23 cellular contexts compared by ENCODE assay signal in genomic region chr17:80768936-80769335, GRCh38.
A peak's percentile ranks its signal among the peaks of the same experiment; 100 is the strongest.
DNase-seq lines count a peak whose midpoint lies in the region; ATAC-seq and TF ChIP-seq lines count a peak whose summit lies in the region.
"Had no signal": no experiment of that assay in that cellular context is flagged by ENCODE, and none has a peak within 500 bp of the region (broad histone marks: within the 10 kb centered on the region; RNA-seq: fewer than 3 reads in every experiment).

No MANE protein-coding gene starts in this region.

- no peak overlapping the region for H3K4me2 ChIP-seq in Loucy (ENCODE audit: low read depth, low read length, poor library complexity, severe bottlenecking)
- H3K4me2 ChIP-seq: BLaER1 treated with 17β-estradiol and CSF1 and Interleukin-3, amounts not matched to agents 10 nM and 100 nM had no signal

- peaks cover 77% of the 10 kb centered on the region for H3K4me1 Mint-ChIP-seq in activated naive CD4-positive, alpha-beta T cell treated with anti-CD3 and anti-CD28 coated beads, Interleukin-2, amount 50 U/mL, for 24 hours

- peak overlapping the region; percentile 4 for H3K9ac ChIP-seq in Loucy (ENCODE audit: low read depth, low read length, poor library complexity, severe bottlenecking)
- H3K9ac ChIP-seq: BLaER1 treated with 17β-estradiol and CSF1 and Interleukin-3, amounts not matched to agents 10 nM and 100 nM had no signal

- H3K9me2 ChIP-seq in Loucy (replicated peaks; ENCODE audit: low read depth, low read length): no peaks in the 10 kb centered on the region

- intact Hi-C loops in posterior vena cava (cut with DNase I): no loop called here

- no peaks in the 10 kb centered on the region for H3K27me3 ChIP-seq in Loucy (ENCODE audit: insufficient read depth, low read length, poor library complexity, severe bottlenecking)
- H3K27me3 ChIP-seq: BLaER1 treated with 17β-estradiol and CSF1 and Interleukin-3, amounts not matched to agents 10 nM and 100 nM had no signal

- peaks cover 46% of the 10 kb centered on the region for H3K79me2 ChIP-seq in Loucy (ENCODE audit: insufficient read depth, low read length)

- H2AFZ ChIP-seq in Loucy (ENCODE audit: low read length): no peak overlapping the region

- H3K36me3 ChIP-seq in Loucy (ENCODE audit: insufficient read depth, low read length): peaks cover 7% of the 10 kb centered on the region; the same call in 1 of the 2 replicates

- H3K36me3 Mint-ChIP-seq in activated naive CD4-positive, alpha-beta T cell treated with anti-CD3 and anti-CD28 coated beads, Interleukin-2, amount 50 U/mL, for 24 hours: peaks cover 16% of the 10 kb centered on the region
- H3K36me3 Mint-ChIP-seq in activated naive CD4-positive, alpha-beta T cell treated with anti-CD3 and anti-CD28 coated beads, Interleukin-2, amount 50 U/mL, for 72 hours: peaks cover 4 to 45% of the 10 kb centered on the region in 2 donors

- no peaks in the 10 kb centered on the region for H3K9me3 Mint-ChIP-seq in activated naive CD4-positive, alpha-beta T cell treated with anti-CD3 and anti-CD28 coated beads, Interleukin-2, amount 50 U/mL, for 24 hours
- H3K9me3 Mint-ChIP-seq in activated naive CD4-positive, alpha-beta T cell treated with anti-CD3 and anti-CD28 coated beads, Interleukin-2, amount 50 U/mL, for 72 hours: no peaks in the 10 kb centered on the region
- H3K9me3 Mint-ChIP-seq: CD4-positive, alpha-beta memory T cell had no signal

- no peaks in the 10 kb centered on the region for H3K27me3 Mint-ChIP-seq in activated naive CD4-positive, alpha-beta T cell treated with anti-CD3 and anti-CD28 coated beads, Interleukin-2, amount 50 U/mL, for 24 hours
- H3K27me3 Mint-ChIP-seq: CD4-positive, alpha-beta memory T cell had no signal

- peak overlapping the region; percentile 77 for H3K27ac Mint-ChIP-seq in activated naive CD4-positive, alpha-beta T cell treated with anti-CD3 and anti-CD28 coated beads, Interleukin-2, amount 50 U/mL, for 24 hours
- no peak overlapping the region for H3K27ac Mint-ChIP-seq in activated naive CD4-positive, alpha-beta T cell treated with anti-CD3 and anti-CD28 coated beads, Interleukin-2, amount 50 U/mL, for 72 hours

- TF ChIP-seq CTCF in Loucy (conservative IDR thresholded peaks at IDR 0.05; ENCODE audit: low read length): no peak

- ATAC-seq in activated naive CD4-positive, alpha-beta T cell treated with anti-CD3 and anti-CD28 coated beads, Interleukin-2, amount 50 U/mL, for 72 hours: no peak
- no peak for ATAC-seq in GM18858 (IDR thresholded peaks at IDR 0.05; ENCODE audit: unreplicated experiment)
- ATAC-seq in HG02763 (IDR thresholded peaks at IDR 0.05; ENCODE audit: unreplicated experiment): no peak

- H3K4me3 ChIP-seq in Loucy (ENCODE audit: low read length, poor library complexity, severe bottlenecking): no peak overlapping the region
- H3K4me3 ChIP-seq: BLaER1 treated with 17β-estradiol and CSF1 and Interleukin-3, amounts not matched to agents 10 nM and 100 nM had no signal

- H3K4me1 ChIP-seq in Loucy (ENCODE audit: insufficient read depth, low read length, poor library complexity, severe bottlenecking): peaks cover 63% of the 10 kb centered on the region

- no peak for DNase-seq in activated naive CD4-positive, alpha-beta T cell treated with anti-CD3 and anti-CD28 coated beads, Interleukin-2, amount 50 U/mL, for 72 hours (ENCODE audit: low spot score in 2 of 2)
- DNase-seq in posterior vena cava (ENCODE audit: low spot score): peak; percentile 28
- no peak for DNase-seq in NCI-H526 treated with DMSO at 0.1 percent for 48 hours (lab: John Stamatoyannopoulos, UW)
- DNase-seq: AML-193; CD4-positive, alpha-beta memory T cell; DMS 273 treated with DMSO at 0.1 percent for 48 hours; DMS79; GF-D8; Kasumi-1; MV-4-11; NCI-H1105 treated with DMSO at 0.1 percent for 48 hours; NCI-H2029; NCI-H446; NCI-H524 treated with DMSO at 0.1 percent for 48 hours; NCI-H82; NK-92 treated with Interleukin-12 subunit alpha and Interleukin-12 subunit beta, amount 100 ng/mL, for 24 hours; Right ventricle myocardium superior; RPMI8226 had no signal

- no peak overlapping the region for H3K4me3 Mint-ChIP-seq in activated naive CD4-positive, alpha-beta T cell treated with anti-CD3 and anti-CD28 coated beads, Interleukin-2, amount 50 U/mL, for 24 hours

- no peaks in the 10 kb centered on the region for H3K9me3 ChIP-seq in Loucy (ENCODE audit: insufficient read depth, low read depth, low read length)
- H3K9me3 ChIP-seq: BLaER1 treated with 17β-estradiol and CSF1 and Interleukin-3, amounts not matched to agents 10 nM and 100 nM had no signal

- no peaks in the 10 kb centered on the region for H4K20me1 ChIP-seq in Loucy (ENCODE audit: insufficient read depth, low read length, poor library complexity, severe bottlenecking)

- H3F3A ChIP-seq in Loucy (ENCODE audit: low read depth): peaks cover 20% of the 10 kb centered on the region
